14 cellular contexts compared by ENCODE assay signal in the genomic region with DNA sequence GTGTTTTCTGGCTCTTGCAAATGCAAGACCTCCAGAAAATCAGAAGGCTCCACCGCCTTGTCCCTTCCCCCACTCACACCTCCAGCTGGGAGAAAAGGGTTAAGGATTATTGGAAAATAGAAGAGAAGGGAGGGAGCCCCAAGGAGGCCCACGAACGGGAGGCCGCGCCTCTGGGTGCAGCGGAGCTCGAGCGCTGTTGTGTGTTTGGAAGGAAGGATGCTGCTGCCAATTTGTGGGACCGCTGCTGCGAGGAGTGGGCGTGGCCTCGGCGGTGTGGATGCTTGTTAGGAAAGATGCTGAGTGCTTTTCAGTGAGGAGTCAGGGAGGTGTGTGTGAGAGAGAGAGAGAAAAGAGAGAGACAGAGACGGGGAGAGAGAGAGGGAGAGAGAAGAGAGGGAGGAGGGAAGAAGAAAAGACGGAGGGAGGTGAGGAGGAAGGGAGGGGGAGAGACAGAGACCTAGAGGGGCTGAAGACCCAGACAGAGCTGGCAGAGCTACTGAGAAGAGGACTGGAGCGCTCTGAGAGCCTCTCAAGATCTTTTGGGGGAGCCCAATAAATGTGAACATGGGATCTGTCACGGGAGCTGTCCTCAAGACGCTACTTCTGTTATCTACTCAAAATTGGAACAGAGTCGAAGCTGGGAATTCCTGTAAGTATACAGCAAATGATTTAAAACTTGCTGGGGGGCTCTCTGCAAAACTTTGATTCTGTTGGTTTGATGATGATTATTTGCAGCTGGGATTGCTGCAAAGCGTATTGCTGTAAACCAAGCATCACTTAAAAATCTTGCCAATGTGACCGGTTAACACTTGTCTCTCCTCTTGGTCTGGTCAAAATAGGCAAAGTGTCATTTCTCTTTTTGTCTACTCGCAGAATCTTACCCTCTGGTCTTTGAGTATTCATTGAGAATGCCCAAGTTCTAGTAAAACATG. TPM values are rescaled to one million over a fixed set of nuclear protein-coding genes. Genes with fewer than 3 reads are reported as not detected.
DNase-seq lines count a peak whose midpoint lies in the region; ATAC-seq, FAIRE-seq and TF ChIP-seq lines count a peak whose summit lies in the region.
"Had no signal": no experiment of that assay in that cellular context is flagged by ENCODE, and none has a peak within 500 bp of the region (broad histone marks: within the 10 kb centered on the region; RNA-seq: fewer than 3 reads in every experiment).

A gene (plus strand): TSS at position 303 of the 932 bp plus-strand sequence. CDS start 262 bp downstream, at position 565.

- DNase-seq in DMS153 treated with DMSO at 0.1 percent for 48 hours (lab: John Stamatoyannopoulos, UW; ENCODE audit: unreplicated experiment), result peak; percentile 13
- DNase-seq in DMS153 (lab: John Stamatoyannopoulos, UW), result no peak
- peak; percentile 29 for DNase-seq in WTC11 (ENCODE audit: low spot score)
- peak; percentile 87 for DNase-seq in retina
- no peak for DNase-seq in GM12892 (ENCODE audit: insufficient read length)
- DNase-seq in kidney glomerular epithelial cell (lab: John Stamatoyannopoulos, UW), result no peak
- DNase-seq in chondrocyte (ENCODE audit: low spot score), result no peak
- DNase-seq: activated CD4-positive, CD25-positive, alpha-beta regulatory T cell treated with anti-CD3 and anti-CD28 coated beads, Interleukin-2, amount 50 U/mL, for 72 hours; activated effector memory CD4-positive, alpha-beta T cell treated with anti-CD3 and anti-CD28 coated beads, Interleukin-2, amount 50 U/mL, for 16 hours; NCI-H2107; stimulated activated CD4-positive, alpha-beta T cell treated with anti-CD3 and anti-CD28 coated beads, Interleukin-12 subunit alpha, Interleukin-12 subunit beta, amount 100 ng/mL, for 4 hours had no signal

- peaks cover 39% of the 10 kb centered on the region for H3K9me3 Mint-ChIP-seq in WTC11
- H3K9me3 Mint-ChIP-seq in chondrocyte (ENCODE audit: low read depth), result peaks cover under 1% of the 10 kb centered on the region

- peak within 1 kb of the TSS; percentile 47 for H3K4me3 ChIP-seq in iPS-18a (ENCODE audit: low read length)

- H3K9me3 ChIP-seq in iPS-18a (ENCODE audit: control insufficient read depth, low read depth, low read length), result no peaks in the 10 kb centered on the region

- TF ChIP-seq CTCF in WTC11 (IDR thresholded peaks at IDR 0.05) (no peak), chondrocyte (IDR thresholded peaks at IDR 0.05) (no peak)

- no peak for FAIRE-seq in GM12892 (lab: Jason Lieb, UNC)

- H3K27me3 Mint-ChIP-seq in WTC11 (ENCODE audit: low read depth), result peaks cover 23% of the 10 kb centered on the region
- peaks cover 22% of the 10 kb centered on the region for H3K27me3 Mint-ChIP-seq in chondrocyte (ENCODE audit: low read depth)

- H3K27ac ChIP-seq in iPS-18a (ENCODE audit: low read length), result no peak within 1 kb of the TSS

- H3K4me1 ChIP-seq in iPS-18a (ENCODE audit: control insufficient read depth, low read depth, low read length), result peaks cover 10% of the 10 kb centered on the region

- H3K27ac Mint-ChIP-seq in WTC11 (no peak within 1 kb of the TSS), chondrocyte (ENCODE audit: unreplicated experiment) (no peak within 1 kb of the TSS)

- no peak for TF ChIP-seq POLR2A in GM12892 (IDR thresholded peaks at IDR 0.05; ENCODE audit: low read depth, low read length)

- no peaks in the 10 kb centered on the region for H3K36me3 ChIP-seq in iPS-18a (ENCODE audit: control insufficient read depth, low read depth, low read length)

- peak; percentile 39; the same call in 1 of the 2 replicates for ATAC-seq in WTC11

- H3K4me1 Mint-ChIP-seq in WTC11, result no peaks in the 10 kb centered on the region
- H3K4me1 Mint-ChIP-seq in chondrocyte (ENCODE audit: low read depth), result no peaks in the 10 kb centered on the region

- H3K27me3 ChIP-seq in iPS-18a (ENCODE audit: control insufficient read depth, insufficient read depth, low read length), result peaks cover 8% of the 10 kb centered on the region

- H3K9ac ChIP-seq in iPS-18a (ENCODE audit: low read length), result no peak within 1 kb of the TSS

- H3K36me3 Mint-ChIP-seq in WTC11, result peaks cover 6% of the 10 kb centered on the region
- no peaks in the 10 kb centered on the region for H3K36me3 Mint-ChIP-seq in chondrocyte (ENCODE audit: low read depth)

- POLR2A ChIA-PET in WTC11 (lab: Charles Lee), result no interaction called here

- H3K4me3 Mint-ChIP-seq in WTC11 (peak within 1 kb of the TSS; percentile 38; the same call in 1 of the 2 replicates), chondrocyte (ENCODE audit: unreplicated experiment) (no peak within 1 kb of the TSS)

- CTCF ChIA-PET in WTC11 (lab: Charles Lee), result interaction anchor here (2.7 kb wide), 1 partner anchor 12 kb away, joined by 8 read pairs; no protein-coding TSS in a partner anchor

TF ChIP-seq in WTC11, 78 proteins besides CTCF, POLR2A, EP300 and RAD21:
- TF ChIP-seq, protein P1, sequence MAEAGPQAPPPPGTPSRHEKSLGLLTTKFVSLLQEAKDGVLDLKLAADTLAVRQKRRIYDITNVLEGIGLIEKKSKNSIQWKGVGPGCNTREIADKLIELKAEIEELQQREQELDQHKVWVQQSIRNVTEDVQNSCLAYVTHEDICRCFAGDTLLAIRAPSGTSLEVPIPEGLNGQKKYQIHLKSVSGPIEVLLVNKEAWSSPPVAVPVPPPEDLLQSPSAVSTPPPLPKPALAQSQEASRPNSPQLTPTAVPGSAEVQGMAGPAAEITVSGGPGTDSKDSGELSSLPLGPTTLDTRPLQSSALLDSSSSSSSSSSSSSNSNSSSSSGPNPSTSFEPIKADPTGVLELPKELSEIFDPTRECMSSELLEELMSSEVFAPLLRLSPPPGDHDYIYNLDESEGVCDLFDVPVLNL (CRISPR knock-in tag; IDR thresholded peaks at IDR 0.05; ENCODE audit: borderline replicate concordance, low read depth), result no peak
- no peak for TF ChIP-seq ELF4 (CRISPR knock-in tag; IDR thresholded peaks at IDR 0.05; ENCODE audit: low read depth)
- TF ChIP-seq ATF1 (CRISPR knock-in tag; IDR thresholded peaks at IDR 0.05), result no peak
- TF ChIP-seq, protein P2, sequence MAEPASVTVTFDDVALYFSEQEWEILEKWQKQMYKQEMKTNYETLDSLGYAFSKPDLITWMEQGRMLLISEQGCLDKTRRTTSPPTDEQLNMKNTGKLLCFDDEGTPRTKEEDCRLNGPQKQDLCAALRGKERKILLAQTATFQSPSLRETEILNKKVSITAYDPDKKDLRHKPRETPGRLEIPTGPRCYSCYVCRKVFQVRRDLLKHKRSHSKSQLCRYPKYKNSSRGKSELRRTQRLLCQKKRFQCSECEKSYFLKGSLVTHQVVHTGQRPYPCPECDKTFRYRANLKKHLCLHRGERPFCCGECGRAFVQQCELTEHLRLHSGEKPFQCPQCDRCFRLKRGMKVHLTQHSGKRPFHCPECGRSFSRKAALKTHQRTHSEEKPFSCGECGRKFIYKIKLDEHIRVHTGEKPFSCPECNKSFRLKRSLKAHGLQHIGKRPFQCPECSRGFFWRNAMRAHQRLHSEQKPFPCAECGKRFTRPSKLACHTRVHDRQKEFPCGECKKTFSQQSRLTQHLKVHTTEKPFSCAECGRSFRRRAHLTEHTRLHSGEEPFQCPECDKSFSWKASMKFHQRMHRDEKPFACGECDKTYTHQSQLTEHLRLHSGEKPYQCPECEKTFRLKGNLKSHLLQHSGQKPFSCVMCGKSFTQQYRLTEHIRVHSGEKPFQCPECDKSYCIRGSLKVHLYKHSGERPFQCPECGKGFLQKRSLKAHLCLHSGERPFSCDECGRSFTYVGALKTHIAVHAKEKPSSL (CRISPR knock-in tag; conservative IDR thresholded peaks at IDR 0.05), result no peak
- no peak for TF ChIP-seq NFE2L1 (CRISPR knock-in tag; IDR thresholded peaks at IDR 0.05)
- TF ChIP-seq RORB (CRISPR knock-in tag; IDR thresholded peaks at IDR 0.05), result no peak
- TF ChIP-seq ZNF317 (CRISPR knock-in tag; IDR thresholded peaks at IDR 0.05; ENCODE audit: borderline replicate concordance, low read depth), result no peak
- TF ChIP-seq TEAD4 (CRISPR knock-in tag; IDR thresholded peaks at IDR 0.05), result no peak

RNA-seq across cellular contexts. Expression of the gene that starts here (rescaled TPM):
- not detected in 3 replicates for total RNA-seq in WTC11 (2021)
- 0.89 TPM for polyA plus RNA-seq in GM12892 (2012; ENCODE audit: missing spikeins)
- total RNA-seq in chondrocyte, result not detected in 3 replicates
- total RNA-seq: A172, fibroblast of villous mesenchyme had no signal

Comparison
In these comparisons a context has a peak if more than half of its experiments do, and no peak if none do; other contexts are left out.
1. DNase-seq: peak in DMS153 treated with DMSO at 0.1 percent for 48 hours (single experiment) and retina (single experiment); none in DMS153 (single experiment), GM12892 (single experiment), kidney glomerular epithelial cell (single experiment) and chondrocyte (single experiment).
2. Peak in DNase-seq and ATAC-seq in WTC11; RNA of the gene not detected or under 1 TPM.